ENCODE assay signal across 1 cellular context in the genomic region with DNA sequence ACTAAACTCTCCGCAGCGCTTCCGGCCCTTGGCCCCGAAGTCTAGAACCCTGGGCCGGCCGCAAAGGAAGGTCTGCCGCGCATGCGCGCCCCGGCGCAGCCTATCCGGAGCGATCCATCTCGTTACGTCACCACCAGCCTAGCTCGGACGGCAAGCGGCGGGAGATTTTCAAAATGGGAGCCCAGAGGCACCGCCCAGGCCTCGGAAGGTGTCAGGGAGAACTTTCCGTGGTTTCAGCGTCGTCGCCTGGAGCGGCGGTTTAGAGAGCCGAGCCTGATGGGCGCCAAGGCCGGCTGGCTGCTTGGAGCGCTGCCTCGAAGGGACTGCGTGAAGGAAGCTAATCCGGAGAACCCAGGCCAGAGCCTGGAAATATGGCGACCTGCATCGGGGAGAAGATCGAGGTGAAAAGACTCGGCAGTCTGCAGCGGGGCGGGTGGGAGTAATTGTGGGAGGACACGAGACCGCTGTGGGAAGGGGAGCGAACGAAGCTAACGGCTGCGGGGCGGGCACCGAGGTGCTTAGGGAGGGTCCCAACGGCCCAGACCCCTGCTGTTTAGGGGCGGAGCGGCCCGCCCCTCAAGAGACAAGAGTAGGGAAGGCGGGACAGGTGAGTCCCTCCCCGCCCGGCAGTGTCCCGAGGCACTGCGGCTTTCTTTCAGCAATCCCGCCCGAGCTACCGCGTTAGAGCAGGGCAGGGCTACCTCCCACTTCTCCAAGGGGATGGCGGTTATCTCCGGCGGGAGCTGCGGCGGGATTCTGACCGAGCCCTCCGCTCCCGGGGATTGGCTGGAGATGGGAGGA.
A peak's percentile ranks its signal among the peaks of the same experiment; 100 is the strongest.
TF ChIP-seq lines count a peak whose summit lies in the region.

A gene (plus strand): TSS at position 130 of the 801 bp plus-strand sequence. CDS start 242 bp downstream, at position 372.

TF ChIP-seq in HepG2, 621 proteins besides CTCF, POLR2A, EP300 and RAD21 (continued from another document and continues in another):
- TF ChIP-seq, protein P1, sequence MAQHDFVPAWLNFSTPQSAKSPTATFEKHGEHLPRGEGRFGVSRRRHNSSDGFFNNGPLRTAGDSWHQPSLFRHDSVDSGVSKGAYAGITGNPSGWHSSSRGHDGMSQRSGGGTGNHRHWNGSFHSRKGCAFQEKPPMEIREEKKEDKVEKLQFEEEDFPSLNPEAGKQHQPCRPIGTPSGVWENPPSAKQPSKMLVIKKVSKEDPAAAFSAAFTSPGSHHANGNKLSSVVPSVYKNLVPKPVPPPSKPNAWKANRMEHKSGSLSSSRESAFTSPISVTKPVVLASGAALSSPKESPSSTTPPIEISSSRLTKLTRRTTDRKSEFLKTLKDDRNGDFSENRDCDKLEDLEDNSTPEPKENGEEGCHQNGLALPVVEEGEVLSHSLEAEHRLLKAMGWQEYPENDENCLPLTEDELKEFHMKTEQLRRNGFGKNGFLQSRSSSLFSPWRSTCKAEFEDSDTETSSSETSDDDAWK (CRISPR knock-in tag; IDR thresholded peaks at IDR 0.05) = no peak
- TF ChIP-seq FLYWCH1 (CRISPR knock-in tag; IDR thresholded peaks at IDR 0.05) (no peak), ZFP82 (CRISPR knock-in tag; IDR thresholded peaks at IDR 0.05; ENCODE audit: borderline replicate concordance) (no peak), AGO1 (IDR thresholded peaks at IDR 0.05; ENCODE audit: low read depth, low read length, poor library complexity, severe bottlenecking) (peak; percentile 36), SOX5 (CRISPR knock-in tag; IDR thresholded peaks at IDR 0.05; ENCODE audit: borderline replicate concordance) (no peak), RCOR2 (CRISPR knock-in tag; IDR thresholded peaks at IDR 0.05) (no peak), GATA4 (IDR thresholded peaks at IDR 0.05; ENCODE audit: borderline replicate concordance, low read depth) (peak; percentile 66; the same call in 1 of the 2 replicates), NR3C1 (CRISPR knock-in tag; IDR thresholded peaks at IDR 0.05) (no peak), KLF16 (CRISPR knock-in tag; IDR thresholded peaks at IDR 0.05) (peak in 1 of 2 experiments; percentile 79; a peak in 2 of 4 replicates), ZFP36L2 (CRISPR knock-in tag; IDR thresholded peaks at IDR 0.05) (no peak), STAG1 (CRISPR knock-in tag; IDR thresholded peaks at IDR 0.05) (no peak), ZNF644 (CRISPR knock-in tag; IDR thresholded peaks at IDR 0.05; ENCODE audit: low read depth) (no peak), MIXL1 (CRISPR knock-in tag; IDR thresholded peaks at IDR 0.05) (peak; percentile 7; the same call in 1 of the 2 replicates), RAD51 (IDR thresholded peaks at IDR 0.05; ENCODE audit: borderline replicate concordance) (no peak), KMT2A (CRISPR knock-in tag; IDR thresholded peaks at IDR 0.05) (peak; percentile 92), HMG20B (CRISPR knock-in tag; conservative IDR thresholded peaks at IDR 0.05) (no peak), ZMYM3 (CRISPR knock-in tag; IDR thresholded peaks at IDR 0.05) (no peak), SSRP1 (CRISPR knock-in tag; IDR thresholded peaks at IDR 0.05) (no peak)
- TF ChIP-seq, protein P2, sequence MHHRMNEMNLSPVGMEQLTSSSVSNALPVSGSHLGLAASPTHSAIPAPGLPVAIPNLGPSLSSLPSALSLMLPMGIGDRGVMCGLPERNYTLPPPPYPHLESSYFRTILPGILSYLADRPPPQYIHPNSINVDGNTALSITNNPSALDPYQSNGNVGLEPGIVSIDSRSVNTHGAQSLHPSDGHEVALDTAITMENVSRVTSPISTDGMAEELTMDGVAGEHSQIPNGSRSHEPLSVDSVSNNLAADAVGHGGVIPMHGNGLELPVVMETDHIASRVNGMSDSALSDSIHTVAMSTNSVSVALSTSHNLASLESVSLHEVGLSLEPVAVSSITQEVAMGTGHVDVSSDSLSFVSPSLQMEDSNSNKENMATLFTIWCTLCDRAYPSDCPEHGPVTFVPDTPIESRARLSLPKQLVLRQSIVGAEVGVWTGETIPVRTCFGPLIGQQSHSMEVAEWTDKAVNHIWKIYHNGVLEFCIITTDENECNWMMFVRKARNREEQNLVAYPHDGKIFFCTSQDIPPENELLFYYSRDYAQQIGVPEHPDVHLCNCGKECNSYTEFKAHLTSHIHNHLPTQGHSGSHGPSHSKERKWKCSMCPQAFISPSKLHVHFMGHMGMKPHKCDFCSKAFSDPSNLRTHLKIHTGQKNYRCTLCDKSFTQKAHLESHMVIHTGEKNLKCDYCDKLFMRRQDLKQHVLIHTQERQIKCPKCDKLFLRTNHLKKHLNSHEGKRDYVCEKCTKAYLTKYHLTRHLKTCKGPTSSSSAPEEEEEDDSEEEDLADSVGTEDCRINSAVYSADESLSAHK (CRISPR knock-in tag; IDR thresholded peaks at IDR 0.05; ENCODE audit: borderline replicate concordance) = no peak
- TF ChIP-seq, protein P3, sequence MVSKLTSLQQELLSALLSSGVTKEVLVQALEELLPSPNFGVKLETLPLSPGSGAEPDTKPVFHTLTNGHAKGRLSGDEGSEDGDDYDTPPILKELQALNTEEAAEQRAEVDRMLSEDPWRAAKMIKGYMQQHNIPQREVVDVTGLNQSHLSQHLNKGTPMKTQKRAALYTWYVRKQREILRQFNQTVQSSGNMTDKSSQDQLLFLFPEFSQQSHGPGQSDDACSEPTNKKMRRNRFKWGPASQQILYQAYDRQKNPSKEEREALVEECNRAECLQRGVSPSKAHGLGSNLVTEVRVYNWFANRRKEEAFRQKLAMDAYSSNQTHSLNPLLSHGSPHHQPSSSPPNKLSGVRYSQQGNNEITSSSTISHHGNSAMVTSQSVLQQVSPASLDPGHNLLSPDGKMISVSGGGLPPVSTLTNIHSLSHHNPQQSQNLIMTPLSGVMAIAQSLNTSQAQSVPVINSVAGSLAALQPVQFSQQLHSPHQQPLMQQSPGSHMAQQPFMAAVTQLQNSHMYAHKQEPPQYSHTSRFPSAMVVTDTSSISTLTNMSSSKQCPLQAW (CRISPR knock-in tag; IDR thresholded peaks at IDR 0.05) = peak; percentile 76
- TF ChIP-seq, protein P4, sequence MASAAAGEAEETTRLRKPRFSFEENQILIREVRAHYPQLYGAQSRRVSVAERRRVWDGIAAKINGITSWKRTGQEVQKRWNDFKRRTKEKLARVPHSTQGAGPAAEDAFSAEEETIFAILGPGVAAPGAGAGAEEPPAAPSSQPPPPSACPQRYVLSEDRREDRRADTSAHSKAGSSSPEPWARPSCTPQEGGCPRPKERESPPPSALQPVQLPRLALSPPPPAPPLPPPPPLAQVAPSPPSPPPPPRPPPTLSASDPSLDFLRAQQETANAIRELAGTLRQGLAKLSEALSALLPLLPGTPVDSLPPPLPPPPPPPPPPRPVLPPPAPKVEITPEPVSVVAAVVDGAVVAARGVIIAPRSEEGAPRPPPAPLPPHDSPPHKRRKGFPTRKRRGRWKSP (CRISPR knock-in tag; IDR thresholded peaks at IDR 0.05) = no peak
- TF ChIP-seq, protein P5, sequence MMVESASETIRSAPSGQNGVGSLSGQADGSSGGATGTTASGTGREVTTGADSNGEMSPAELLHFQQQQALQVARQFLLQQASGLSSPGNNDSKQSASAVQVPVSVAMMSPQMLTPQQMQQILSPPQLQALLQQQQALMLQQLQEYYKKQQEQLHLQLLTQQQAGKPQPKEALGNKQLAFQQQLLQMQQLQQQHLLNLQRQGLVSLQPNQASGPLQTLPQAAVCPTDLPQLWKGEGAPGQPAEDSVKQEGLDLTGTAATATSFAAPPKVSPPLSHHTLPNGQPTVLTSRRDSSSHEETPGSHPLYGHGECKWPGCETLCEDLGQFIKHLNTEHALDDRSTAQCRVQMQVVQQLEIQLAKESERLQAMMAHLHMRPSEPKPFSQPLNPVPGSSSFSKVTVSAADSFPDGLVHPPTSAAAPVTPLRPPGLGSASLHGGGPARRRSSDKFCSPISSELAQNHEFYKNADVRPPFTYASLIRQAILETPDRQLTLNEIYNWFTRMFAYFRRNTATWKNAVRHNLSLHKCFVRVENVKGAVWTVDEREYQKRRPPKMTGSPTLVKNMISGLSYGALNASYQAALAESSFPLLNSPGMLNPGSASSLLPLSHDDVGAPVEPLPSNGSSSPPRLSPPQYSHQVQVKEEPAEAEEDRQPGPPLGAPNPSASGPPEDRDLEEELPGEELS (CRISPR knock-in tag; IDR thresholded peaks at IDR 0.05) = peak; percentile 25; the same call in 1 of the 2 replicates
- TF ChIP-seq, protein P6, sequence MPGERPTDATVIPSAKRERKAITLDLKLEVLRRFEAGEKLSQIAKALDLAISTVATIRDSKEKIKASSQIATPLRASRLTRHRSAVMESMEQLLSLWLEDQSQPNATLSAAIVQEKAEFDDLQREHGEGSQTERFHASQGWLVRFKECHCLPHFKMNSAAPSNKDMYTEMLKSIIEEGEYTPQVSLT (CRISPR knock-in tag; IDR thresholded peaks at IDR 0.05; ENCODE audit: borderline replicate concordance, low read depth) = no peak
- TF ChIP-seq, protein P7, sequence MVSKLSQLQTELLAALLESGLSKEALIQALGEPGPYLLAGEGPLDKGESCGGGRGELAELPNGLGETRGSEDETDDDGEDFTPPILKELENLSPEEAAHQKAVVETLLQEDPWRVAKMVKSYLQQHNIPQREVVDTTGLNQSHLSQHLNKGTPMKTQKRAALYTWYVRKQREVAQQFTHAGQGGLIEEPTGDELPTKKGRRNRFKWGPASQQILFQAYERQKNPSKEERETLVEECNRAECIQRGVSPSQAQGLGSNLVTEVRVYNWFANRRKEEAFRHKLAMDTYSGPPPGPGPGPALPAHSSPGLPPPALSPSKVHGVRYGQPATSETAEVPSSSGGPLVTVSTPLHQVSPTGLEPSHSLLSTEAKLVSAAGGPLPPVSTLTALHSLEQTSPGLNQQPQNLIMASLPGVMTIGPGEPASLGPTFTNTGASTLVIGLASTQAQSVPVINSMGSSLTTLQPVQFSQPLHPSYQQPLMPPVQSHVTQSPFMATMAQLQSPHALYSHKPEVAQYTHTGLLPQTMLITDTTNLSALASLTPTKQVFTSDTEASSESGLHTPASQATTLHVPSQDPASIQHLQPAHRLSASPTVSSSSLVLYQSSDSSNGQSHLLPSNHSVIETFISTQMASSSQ (IDR thresholded peaks at IDR 0.05; ENCODE audit: low read depth) = no peak
- TF ChIP-seq, protein P7 (CRISPR knock-in tag; IDR thresholded peaks at IDR 0.05; ENCODE audit: borderline replicate concordance) = peak; percentile 27; the same call in 1 of the 2 replicates
- TF ChIP-seq, protein P8, sequence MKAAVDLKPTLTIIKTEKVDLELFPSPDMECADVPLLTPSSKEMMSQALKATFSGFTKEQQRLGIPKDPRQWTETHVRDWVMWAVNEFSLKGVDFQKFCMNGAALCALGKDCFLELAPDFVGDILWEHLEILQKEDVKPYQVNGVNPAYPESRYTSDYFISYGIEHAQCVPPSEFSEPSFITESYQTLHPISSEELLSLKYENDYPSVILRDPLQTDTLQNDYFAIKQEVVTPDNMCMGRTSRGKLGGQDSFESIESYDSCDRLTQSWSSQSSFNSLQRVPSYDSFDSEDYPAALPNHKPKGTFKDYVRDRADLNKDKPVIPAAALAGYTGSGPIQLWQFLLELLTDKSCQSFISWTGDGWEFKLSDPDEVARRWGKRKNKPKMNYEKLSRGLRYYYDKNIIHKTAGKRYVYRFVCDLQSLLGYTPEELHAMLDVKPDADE (CRISPR knock-in tag; IDR thresholded peaks at IDR 0.05) = no peak
- TF ChIP-seq, protein P9, sequence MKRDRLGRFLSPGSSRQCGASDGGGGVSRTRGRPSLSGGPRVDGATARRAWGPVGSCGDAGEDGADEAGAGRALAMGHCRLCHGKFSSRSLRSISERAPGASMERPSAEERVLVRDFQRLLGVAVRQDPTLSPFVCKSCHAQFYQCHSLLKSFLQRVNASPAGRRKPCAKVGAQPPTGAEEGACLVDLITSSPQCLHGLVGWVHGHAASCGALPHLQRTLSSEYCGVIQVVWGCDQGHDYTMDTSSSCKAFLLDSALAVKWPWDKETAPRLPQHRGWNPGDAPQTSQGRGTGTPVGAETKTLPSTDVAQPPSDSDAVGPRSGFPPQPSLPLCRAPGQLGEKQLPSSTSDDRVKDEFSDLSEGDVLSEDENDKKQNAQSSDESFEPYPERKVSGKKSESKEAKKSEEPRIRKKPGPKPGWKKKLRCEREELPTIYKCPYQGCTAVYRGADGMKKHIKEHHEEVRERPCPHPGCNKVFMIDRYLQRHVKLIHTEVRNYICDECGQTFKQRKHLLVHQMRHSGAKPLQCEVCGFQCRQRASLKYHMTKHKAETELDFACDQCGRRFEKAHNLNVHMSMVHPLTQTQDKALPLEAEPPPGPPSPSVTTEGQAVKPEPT (CRISPR knock-in tag; IDR thresholded peaks at IDR 0.05; ENCODE audit: low read depth) = no peak
- TF ChIP-seq, protein P10, sequence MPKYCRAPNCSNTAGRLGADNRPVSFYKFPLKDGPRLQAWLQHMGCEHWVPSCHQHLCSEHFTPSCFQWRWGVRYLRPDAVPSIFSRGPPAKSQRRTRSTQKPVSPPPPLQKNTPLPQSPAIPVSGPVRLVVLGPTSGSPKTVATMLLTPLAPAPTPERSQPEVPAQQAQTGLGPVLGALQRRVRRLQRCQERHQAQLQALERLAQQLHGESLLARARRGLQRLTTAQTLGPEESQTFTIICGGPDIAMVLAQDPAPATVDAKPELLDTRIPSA (CRISPR knock-in tag; IDR thresholded peaks at IDR 0.05; ENCODE audit: borderline replicate concordance) = no peak; the same call in 1 of the 2 replicates
- TF ChIP-seq, protein P11, sequence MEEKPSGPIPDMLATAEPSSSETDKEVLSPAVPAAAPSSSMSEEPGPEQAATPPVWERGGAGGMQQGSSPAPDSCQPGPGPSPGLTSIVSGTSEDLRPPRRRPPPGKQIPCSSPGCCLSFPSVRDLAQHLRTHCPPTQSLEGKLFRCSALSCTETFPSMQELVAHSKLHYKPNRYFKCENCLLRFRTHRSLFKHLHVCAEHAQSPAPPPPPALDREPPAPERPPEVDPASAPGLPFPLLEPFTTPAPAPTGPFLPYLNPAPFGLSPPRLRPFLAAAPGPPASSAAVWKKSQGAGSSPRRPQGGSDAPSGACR (CRISPR knock-in tag; IDR thresholded peaks at IDR 0.05) = peak; percentile 85
